ENCODE assay signal across 10 cellular contexts in genomic region chr16:56401482-56401881, GRCh38. TPM values are rescaled to one million over a fixed set of nuclear protein-coding genes. Genes with fewer than 3 reads are reported as not detected.
A peak's percentile ranks its signal among the peaks of the same experiment; 100 is the strongest.
DNase-seq lines count a peak whose midpoint lies in the region; FAIRE-seq and TF ChIP-seq lines count a peak whose summit lies in the region.
"Had no signal": no experiment of that assay in that cellular context is flagged by ENCODE, and none has a peak within 500 bp of the region (broad histone marks: within the 10 kb centered on the region; RNA-seq: fewer than 3 reads in every experiment).

No MANE protein-coding gene starts in this region.

- peak; percentile 17 for FAIRE-seq in urothelium cell line (lab: Jason Lieb, UNC)
- FAIRE-seq: pancreas had no signal

- H3K36me3 ChIP-seq in cardiac muscle cell (peaks cover 41% of the 10 kb centered on the region), esophagus muscularis mucosa (peaks cover 41 to 74% (median 63%) of the 10 kb centered on the region in 4 donors), sigmoid colon (peaks cover 31 to 73% (median 36%) of the 10 kb centered on the region in 4 donors)

- no peaks in the 10 kb centered on the region for H3K4me1 ChIP-seq in cardiac muscle cell (ENCODE audit: low read depth)
- H3K4me1 ChIP-seq in esophagus muscularis mucosa = no peaks in the 10 kb centered on the region
- no peaks in the 10 kb centered on the region for H3K4me1 ChIP-seq in sigmoid colon
- H3K4me1 ChIP-seq: pancreas had no signal

- TF ChIP-seq EP300 in esophagus muscularis mucosa (IDR thresholded peaks at IDR 0.05) = no peak
- TF ChIP-seq EP300 in sigmoid colon (IDR thresholded peaks at IDR 0.05) = no peak

- H3K9me3 ChIP-seq in cardiac muscle cell (ENCODE audit: low read depth) (no peaks in the 10 kb centered on the region), esophagus muscularis mucosa (no peaks in the 10 kb centered on the region), sigmoid colon (no peaks in the 10 kb centered on the region)
- H3K9me3 ChIP-seq: pancreas had no signal

- intact Hi-C loops in cardiac septum (cut with DNase I) (no loop called here), esophagus muscularis mucosa (cut with DNase I) (no loop called here), sigmoid colon (cut with DNase I) (no loop called here)

- 100% methylated on average over 3 of the region's 5 CpGs for WGBS in esophagus muscularis mucosa
- WGBS in sigmoid colon, 2 donors = 78 to 86% methylated on average over 5 of the region's 5 CpGs

- no peak overlapping the region for H3K27ac ChIP-seq in cardiac muscle cell
- no peak overlapping the region for H3K27ac ChIP-seq in esophagus muscularis mucosa (replicated peaks in 1 of 4)
- H3K27ac ChIP-seq in sigmoid colon = no peak overlapping the region
- H3K27ac ChIP-seq: pancreas had no signal

- no peak for DNase-seq in cardiac muscle cell (ENCODE audit: low read depth in 1 of 2, low spot score in 1 of 2)
- no peak for DNase-seq in cardiac septum (ENCODE audit: low spot score)
- peak; percentile 41 for DNase-seq in NCI-H345 treated with DMSO at 0.1 percent for 48 hours (lab: John Stamatoyannopoulos, UW; ENCODE audit: unreplicated experiment)
- peak; percentile 57 for DNase-seq in esophagus muscularis mucosa (ENCODE audit: extremely low spot score)
- DNase-seq in urothelium cell line (ENCODE audit: low spot score) = peak; percentile 28
- no peak for DNase-seq in nucleus accumbens (lab: John Stamatoyannopoulos, UW)
- DNase-seq in NCI-H187 treated with DMSO at 0.1 percent for 48 hours (lab: John Stamatoyannopoulos, UW) = no peak
- no peak for DNase-seq in sigmoid colon
- DNase-seq: activated CD4-positive, alpha-beta T cell treated with anti-CD3 and anti-CD28 coated beads, Interleukin-2, amount 50 U/mL, for 4 hours; pancreas had no signal

- TF ChIP-seq CTCF in cardiac muscle cell (IDR thresholded peaks at IDR 0.05; ENCODE audit: low read depth, low read length) (peak; percentile 22), esophagus muscularis mucosa (IDR thresholded peaks at IDR 0.05) (peak in 1 of 3 experiments; percentile 13), sigmoid colon (IDR thresholded peaks at IDR 0.05) (no peak)

- TF ChIP-seq POLR2A in esophagus muscularis mucosa (IDR thresholded peaks at IDR 0.05; ENCODE audit: low read depth) (no peak), sigmoid colon (IDR thresholded peaks at IDR 0.05) (no peak)

- H3K4me3 ChIP-seq in cardiac muscle cell (no peak overlapping the region), esophagus muscularis mucosa (no peak overlapping the region), sigmoid colon (no peak overlapping the region)
- H3K4me3 ChIP-seq: pancreas had no signal

- H3K27me3 ChIP-seq in cardiac muscle cell = no peaks in the 10 kb centered on the region
- no peaks in the 10 kb centered on the region for H3K27me3 ChIP-seq in esophagus muscularis mucosa
- H3K27me3 ChIP-seq in sigmoid colon = no peaks in the 10 kb centered on the region
- H3K27me3 ChIP-seq: pancreas had no signal

RNA-seq across cellular contexts. Expression of gene AMFR, which starts 23.9 kb away (rescaled TPM):
- total RNA-seq in cardiac muscle cell = 152 and 157 TPM in 2 replicates
- 52.7 and 65.3 TPM in 2 replicates for polyA plus RNA-seq in cardiac muscle cell
- 79.4 TPM for total RNA-seq in cardiac septum
- 100 to 1,000 TPM; 150 to 205 (median 179) TPM for total RNA-seq in esophagus muscularis mucosa
- total RNA-seq in sigmoid colon = 100 to 1,000 TPM; 111 to 201 (median 149) TPM
- polyA plus RNA-seq in sigmoid colon = 10 to 100 TPM; 22.4 to 60.0 (median 24.6) TPM

RNA-seq across cellular contexts. Expression of gene NUDT21, which starts 49.6 kb away (rescaled TPM):
- 59.3 and 79.9 TPM in 2 replicates for total RNA-seq in cardiac muscle cell
- 47.4 and 68.7 TPM in 2 replicates for polyA plus RNA-seq in cardiac muscle cell
- total RNA-seq in cardiac septum = 66.2 TPM
- total RNA-seq in esophagus muscularis mucosa = 10 to 100 TPM; 35.5 to 46.7 (median 39.9) TPM
- total RNA-seq in sigmoid colon = 10 to 100 TPM; 40.4 to 51.7 (median 45.5) TPM
- 10 to 100 TPM; 33.0 to 47.3 (median 33.8) TPM for polyA plus RNA-seq in sigmoid colon

RNA-seq across cellular contexts. Expression of gene OGFOD1, which starts 49.9 kb away (rescaled TPM):
- 32.0 and 65.5 TPM in 2 replicates for total RNA-seq in cardiac muscle cell
- polyA plus RNA-seq in cardiac muscle cell = 49.4 and 54.9 TPM in 2 replicates
- total RNA-seq in cardiac septum = 30.1 TPM
- 10 to 100 TPM; 18.3 to 47.1 (median 33.1) TPM for total RNA-seq in esophagus muscularis mucosa
- total RNA-seq in sigmoid colon = 10 to 100 TPM; 13.6 to 34.1 (median 19.7) TPM
- polyA plus RNA-seq in sigmoid colon = 10 to 100 TPM in 1 of 3 donors, 1 to 10 TPM in 2; 6.6 to 15.8 (median 9.0) TPM

Comparison
In these comparisons a context has a peak if more than half of its experiments do, and no peak if none do; other contexts are left out.
1. DNase-seq: peak in NCI-H345 treated with DMSO at 0.1 percent for 48 hours (single experiment), esophagus muscularis mucosa (single experiment) and urothelium cell line (single experiment); none in cardiac muscle cell (0 of 2), cardiac septum (single experiment), nucleus accumbens (0 of 56), NCI-H187 treated with DMSO at 0.1 percent for 48 hours (single experiment) and sigmoid colon (single experiment).